1 cellular context compared by ENCODE assay signal in genomic region chr7:12964836-12965235, GRCh38.
TF ChIP-seq lines count a peak whose summit lies in the region.

No MANE protein-coding gene starts in this region.

TF ChIP-seq in K562, 482 proteins besides CTCF, POLR2A, EP300 and RAD21 (continued from another document):
- TF ChIP-seq FOXO4 (CRISPR knock-in tag; IDR thresholded peaks at IDR 0.05) = no peak
- TF ChIP-seq NFIX (CRISPR knock-in tag; IDR thresholded peaks at IDR 0.05; ENCODE audit: low read depth) = no peak
- no peak for TF ChIP-seq ZNF41 (CRISPR knock-in tag; conservative IDR thresholded peaks at IDR 0.05)
- no peak for TF ChIP-seq ZNF316 (IDR thresholded peaks at IDR 0.05)
- TF ChIP-seq ZSCAN32 (CRISPR knock-in tag; IDR thresholded peaks at IDR 0.05) = no peak
- TF ChIP-seq ZNF311 (CRISPR knock-in tag; IDR thresholded peaks at IDR 0.05) = no peak
- no peak for TF ChIP-seq NR1H2 (CRISPR knock-in tag; IDR thresholded peaks at IDR 0.05)
- TF ChIP-seq ZNF511 (CRISPR knock-in tag; IDR thresholded peaks at IDR 0.05) = no peak
- no peak for TF ChIP-seq GTF2B (IDR thresholded peaks at IDR 0.05; ENCODE audit: extremely low read depth, insufficient read length)
- TF ChIP-seq SMARCA4 (IDR thresholded peaks at IDR 0.05) = no peak
- TF ChIP-seq HMBOX1 (IDR thresholded peaks at IDR 0.05) = no peak
- no peak for TF ChIP-seq TEAD4 (IDR thresholded peaks at IDR 0.05; ENCODE audit: low read length)
- TF ChIP-seq TEAD4 (CRISPR knock-in tag; IDR thresholded peaks at IDR 0.05; ENCODE audit: borderline replicate concordance) = no peak
- TF ChIP-seq ZNF586 (CRISPR knock-in tag; conservative IDR thresholded peaks at IDR 0.05) = no peak
- TF ChIP-seq RAD51 (IDR thresholded peaks at IDR 0.05; ENCODE audit: borderline replicate concordance, low read depth) = no peak
TF ChIP-seq in K562: peak in this region for 0.
